In the genomic region with DNA sequence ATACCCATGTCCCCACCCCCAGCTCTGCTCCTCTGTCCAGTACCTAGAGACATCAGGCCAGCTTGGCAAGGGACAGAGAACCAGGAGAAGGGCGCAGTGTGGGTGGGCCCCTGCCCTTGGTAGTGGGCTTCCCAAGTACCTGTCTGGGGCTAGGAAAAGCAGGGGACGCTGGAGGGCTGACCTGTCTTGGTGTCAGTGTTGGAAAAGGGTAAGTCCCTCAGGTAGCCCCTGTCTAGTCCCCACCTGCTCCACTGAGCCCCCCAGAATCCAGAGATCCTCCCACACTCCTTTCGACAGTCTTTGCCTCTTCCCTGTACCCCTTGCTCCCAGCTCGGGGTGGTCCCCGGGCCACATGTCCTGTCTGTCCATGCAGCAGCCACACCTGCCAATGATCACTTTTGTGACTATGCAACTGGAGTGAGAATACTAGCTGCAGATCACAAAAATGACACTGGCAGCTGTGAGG, we compare ENCODE assay signal across 10 cellular contexts. TPM values are rescaled to one million over a fixed set of nuclear protein-coding genes. Genes with fewer than 3 reads are reported as not detected.
A peak's percentile ranks its signal among the peaks of the same experiment; 100 is the strongest.
DNase-seq lines count a peak whose midpoint lies in the region; ATAC-seq and TF ChIP-seq lines count a peak whose summit lies in the region.
"Had no signal": no experiment of that assay in that cellular context is flagged by ENCODE, and none has a peak within 500 bp of the region (broad histone marks: within the 10 kb centered on the region; RNA-seq: fewer than 3 reads in every experiment).

No MANE protein-coding gene starts in this region.

- H3K9me3 Mint-ChIP-seq in brain, result no peaks in the 10 kb centered on the region
- H3K9me3 Mint-ChIP-seq in nephron, result no peaks in the 10 kb centered on the region

- H3K9me3 ChIP-seq in BLaER1, result no peaks in the 10 kb centered on the region
- no peaks in the 10 kb centered on the region; the same call in 1 of the 2 replicates for H3K9me3 ChIP-seq in HUES48 (ENCODE audit: control insufficient read depth, insufficient read depth, low read length)
- H3K9me3 ChIP-seq: adrenal gland had no signal

- no peak for ATAC-seq in GM21576 (IDR thresholded peaks at IDR 0.05; ENCODE audit: unreplicated experiment)

- no peak for DNase-seq in anterior cingulate cortex (lab: John Stamatoyannopoulos, UW)
- no peak for DNase-seq in GM13977 (ENCODE audit: low spot score)
- no peak for DNase-seq in DMS114 treated with DMSO at 0.1 percent for 48 hours (lab: John Stamatoyannopoulos, UW; ENCODE audit: unreplicated experiment)
- DNase-seq: NCI-H226 had no signal

- no peaks in the 10 kb centered on the region for H4K20me1 ChIP-seq in BLaER1

- H3K4me1 ChIP-seq in BLaER1 (peaks cover 20% of the 10 kb centered on the region), HUES48 (ENCODE audit: control insufficient read depth, insufficient read depth, low read length) (peaks cover 3% of the 10 kb centered on the region; the same call in 1 of the 2 replicates)

- H3K4me3 Mint-ChIP-seq in brain, result peak overlapping the region; percentile 80 to 84 (median 83)
- H3K4me3 Mint-ChIP-seq in nephron, result peak overlapping the region; percentile 83 to 90 (median 84)

- H3K36me3 ChIP-seq in BLaER1 (no peaks in the 10 kb centered on the region), HUES48 (ENCODE audit: control insufficient read depth, insufficient read depth, low read length) (no peaks in the 10 kb centered on the region)
- H3K36me3 ChIP-seq: adrenal gland had no signal

- H3K36me3 Mint-ChIP-seq in brain, result peaks cover 11% of the 10 kb centered on the region
- H3K36me3 Mint-ChIP-seq in nephron (ENCODE audit: low read depth), result no peaks in the 10 kb centered on the region

- H3K27ac Mint-ChIP-seq in brain, result peak overlapping the region; percentile 67 to 96 (median 80)
- H3K27ac Mint-ChIP-seq in nephron, result peak overlapping the region; percentile 85 to 92 (median 86)

- peak overlapping the region; percentile 96 for H3K4me2 ChIP-seq in BLaER1

- in situ Hi-C loops in GM13977 (cut with MboI; ENCODE audit: low pct_unique_long_range_greater_than_20kb, low sequenced_read_pairs, unreplicated experiment), result loop anchor here (10.0 kb wide), 1 partner anchor 119 kb away; a partner anchor contains a TSS

- H3K27me3 Mint-ChIP-seq in brain, result peaks cover 24% of the 10 kb centered on the region
- peaks cover 42% of the 10 kb centered on the region for H3K27me3 Mint-ChIP-seq in nephron (ENCODE audit: low read depth)

- H3K27me3 ChIP-seq in BLaER1 (peaks cover under 1% of the 10 kb centered on the region; the same call in 1 of the 2 replicates), HUES48 (ENCODE audit: control insufficient read depth, insufficient read depth, low read length) (peaks cover 20% of the 10 kb centered on the region)
- H3K27me3 ChIP-seq: adrenal gland had no signal

- H3K9ac ChIP-seq in BLaER1 (peak overlapping the region; percentile 91; the same call in 1 of the 2 replicates), HUES48 (ENCODE audit: low read depth, low read length) (no peak overlapping the region)

- TF ChIP-seq CTCF in brain (conservative IDR thresholded peaks at IDR 0.05), result no peak
- no peak for TF ChIP-seq CTCF in nephron (IDR thresholded peaks at IDR 0.05; ENCODE audit: unreplicated experiment in 3 of 3)
- no peak for TF ChIP-seq CTCF in GM13977 (IDR thresholded peaks at IDR 0.05; ENCODE audit: extremely low read depth, insufficient read depth, missing control alignments)

- H3K27ac ChIP-seq in BLaER1 (peak overlapping the region; percentile 90), HUES48 (ENCODE audit: low read depth, low read length) (no peak overlapping the region)

- H3K4me3 ChIP-seq in BLaER1 (no peak overlapping the region; the same call in 1 of the 2 replicates), HUES48 (ENCODE audit: low read depth, low read length) (peak overlapping the region; percentile 97; the same call in 1 of the 2 replicates)

- H3K4me1 Mint-ChIP-seq in brain (peaks cover 36% of the 10 kb centered on the region), nephron (peaks cover 27% of the 10 kb centered on the region)

RNA-seq across cellular contexts. Expression of a gene that starts 14.6 kb away (rescaled TPM):
- polyA plus RNA-seq in brain (ENCODE audit: insufficient read depth, low read depth, low replicate concordance), result 152 TPM

RNA-seq across cellular contexts. Expression of a gene that starts 15.4 kb away (rescaled TPM):
- 145 TPM for polyA plus RNA-seq in brain (ENCODE audit: insufficient read depth, low read depth, low replicate concordance)

RNA-seq across cellular contexts. Expression of a gene that starts 38.8 kb away (rescaled TPM):
- not detected for polyA plus RNA-seq in brain (ENCODE audit: insufficient read depth, low read depth, low replicate concordance)
- polyA plus RNA-seq: adrenal gland had no signal

RNA-seq across cellular contexts. Expression of a gene that starts 40.1 kb away (rescaled TPM):
- 116 TPM for polyA plus RNA-seq in brain (ENCODE audit: insufficient read depth, low read depth, low replicate concordance)

RNA-seq across cellular contexts. Expression of a gene that starts 40.7 kb away (rescaled TPM):
- not detected for polyA plus RNA-seq in brain (ENCODE audit: insufficient read depth, low read depth, low replicate concordance)
